ENCODE assay signal across 2 cellular contexts in genomic region chr3:4993276-4994143, GRCh38.
TF ChIP-seq lines count a peak whose summit lies in the region.

No MANE protein-coding gene starts in this region.

TF ChIP-seq in HCT116, 20 proteins besides CTCF, POLR2A, EP300 and RAD21 (continued from another document):
- TF ChIP-seq MAX (IDR thresholded peaks at IDR 0.05) (no peak), SRF (IDR thresholded peaks at IDR 0.05; ENCODE audit: low read depth) (no peak), REST (IDR thresholded peaks at IDR 0.05; ENCODE audit: low read depth) (no peak), FOSL1 (IDR thresholded peaks at IDR 0.05; ENCODE audit: low read depth) (no peak), ATF3 (IDR thresholded peaks at IDR 0.05) (no peak), ELF1 (IDR thresholded peaks at IDR 0.05; ENCODE audit: borderline replicate concordance, low read depth) (no peak), EZH2 (IDR thresholded peaks at IDR 0.05) (no peak), ZNF274 (IDR thresholded peaks at IDR 0.05; ENCODE audit: low read depth, low read length) (no peak), CBX3 (IDR thresholded peaks at IDR 0.05; ENCODE audit: low read depth) (no peak), JUND (IDR thresholded peaks at IDR 0.05) (no peak), SP1 (IDR thresholded peaks at IDR 0.05; ENCODE audit: low read depth) (no peak), EGR1 (IDR thresholded peaks at IDR 0.05; ENCODE audit: low read depth) (no peak), TCF7L2 (IDR thresholded peaks at IDR 0.05; ENCODE audit: borderline replicate concordance, extremely low read depth, insufficient read depth, insufficient read length) (no peak), YY1 (IDR thresholded peaks at IDR 0.05; ENCODE audit: extremely low read depth, insufficient replicate concordance, low read depth, low read length) (no peak), EZH2phosphoT487 (IDR thresholded peaks at IDR 0.05; ENCODE audit: borderline replicate concordance) (no peak), POLR2AphosphoS5 (IDR thresholded peaks at IDR 0.05; ENCODE audit: low read depth, low read length) (no peak), SIN3A (IDR thresholded peaks at IDR 0.05; ENCODE audit: low read depth) (no peak), CEBPB (IDR thresholded peaks at IDR 0.05; ENCODE audit: low read depth) (no peak), ZBTB33 (IDR thresholded peaks at IDR 0.05; ENCODE audit: extremely low read depth, insufficient replicate concordance, low read length) (no peak)

TF ChIP-seq in endothelial cell of umbilical vein, 7 proteins besides CTCF, POLR2A, EP300 and RAD21 (continued from another document):
- no peak for TF ChIP-seq MAX (IDR thresholded peaks at IDR 0.05; ENCODE audit: insufficient read depth, insufficient read length)
- TF ChIP-seq GATA2 (IDR thresholded peaks at IDR 0.05; ENCODE audit: insufficient read depth, insufficient read length, low read depth, low read length): no peak
- TF ChIP-seq MYC (IDR thresholded peaks at IDR 0.05; ENCODE audit: low read depth, low read length): no peak
- no peak for TF ChIP-seq EZH2 (IDR thresholded peaks at IDR 0.05; ENCODE audit: borderline replicate concordance, low read depth, low read length, severe bottlenecking)
- TF ChIP-seq POLR2AphosphoS5 (IDR thresholded peaks at IDR 0.05; ENCODE audit: insufficient read depth, low read depth, low read length): no peak
